Comparison of ENCODE assay signal across 10 cellular contexts in genomic region chr10:93383562-93383981, GRCh38.
DNase-seq lines count a peak whose midpoint lies in the region; ATAC-seq and TF ChIP-seq lines count a peak whose summit lies in the region.
"Had no signal": no experiment of that assay in that cellular context is flagged by ENCODE, and none has a peak within 500 bp of the region (broad histone marks: within the 10 kb centered on the region; RNA-seq: fewer than 3 reads in every experiment).

No MANE protein-coding gene starts in this region.

- DNase-seq in ELR (ENCODE audit: low read depth) (peak; percentile 92), SJSA1 (ENCODE audit: low read depth in 1 of 2, low spot score in 2 of 2) (peak; percentile 83 to 85), fibroblast of pulmonary artery (ENCODE audit: low read depth) (peak; percentile 77), SKM-1 (lab: John Stamatoyannopoulos, UW; ENCODE audit: unreplicated experiment) (no peak), substantia nigra (lab: John Stamatoyannopoulos, UW) (no peak)
- DNase-seq: activated naive CD4-positive, alpha-beta T cell treated with anti-CD3 and anti-CD28 coated beads, Interleukin-2, amount 10 ng/mL, durations not matched to agents 7 days and 5 days; stimulated activated naive CD8-positive, alpha-beta T cell treated with anti-CD3 and anti-CD28 coated beads, Interleukin-15, Interleukin-2, amounts not matched to agents 100 U/mL and 50 U/mL, for 24 hours had no signal

- ATAC-seq in GM19463 (IDR thresholded peaks at IDR 0.05; ENCODE audit: unreplicated experiment), result no peak
- ATAC-seq in HG02623 (IDR thresholded peaks at IDR 0.05; ENCODE audit: unreplicated experiment), result no peak
- ATAC-seq: stimulated activated naive CD8-positive, alpha-beta T cell treated with anti-CD3 and anti-CD28 coated beads, Interleukin-15, Interleukin-2, amounts not matched to agents 100 U/mL and 50 U/mL, for 24 hours had no signal

- no peak overlapping the region for H3K9ac ChIP-seq in skeletal muscle tissue (ENCODE audit: low read depth in 1 of 3, low read length in 3 of 3)

- TF ChIP-seq CTCF in fibroblast of pulmonary artery (IDR thresholded peaks at IDR 0.05; ENCODE audit: low read length, missing control alignments), result no peak

- no peak overlapping the region for H3K4me3 ChIP-seq in SJSA1
- H3K4me3 ChIP-seq in fibroblast of pulmonary artery (replicated peaks; ENCODE audit: low read depth, low read length), result no peak overlapping the region
- H3K4me3 ChIP-seq in skeletal muscle tissue (ENCODE audit: low read length in 3 of 3), result no peak overlapping the region

- H3K27ac ChIP-seq in SJSA1 (peak overlapping the region; percentile 82), skeletal muscle tissue (ENCODE audit: low read depth, low read length) (peak overlapping the region; percentile 50), substantia nigra (ENCODE audit: low read depth, low read length, poor library complexity, severe bottlenecking) (no peak overlapping the region)

- H3K9me3 ChIP-seq in SJSA1 (replicated peaks) (no peaks in the 10 kb centered on the region), skeletal muscle tissue (ENCODE audit: control insufficient read depth in 3 of 3, low read length in 3 of 3) (no peaks in the 10 kb centered on the region)

- no peaks in the 10 kb centered on the region for H3K27me3 ChIP-seq in SJSA1 (replicated peaks)
- no peaks in the 10 kb centered on the region for H3K27me3 ChIP-seq in skeletal muscle tissue (ENCODE audit: control insufficient read depth in 3 of 3, insufficient read depth in 3 of 3, low read length in 3 of 3)

- H3K36me3 ChIP-seq in SJSA1, result peaks cover 89% of the 10 kb centered on the region
- H3K36me3 ChIP-seq in skeletal muscle tissue (ENCODE audit: control insufficient read depth in 3 of 3, insufficient read depth in 3 of 3, low read length in 3 of 3), result peaks cover 0 to 19% (median 2%) of the 10 kb centered on the region in 3 donors

- H3K4me1 ChIP-seq in SJSA1 (replicated peaks) (peaks cover 76% of the 10 kb centered on the region), skeletal muscle tissue (ENCODE audit: control insufficient read depth in 3 of 3, insufficient read depth in 3 of 3, low read length in 3 of 3) (peaks cover 3 to 11% (median 5%) of the 10 kb centered on the region in 3 donors)

Comparison
In these comparisons a context has a peak if more than half of its experiments do, and no peak if none do; other contexts are left out.
1. DNase-seq: peak in ELR (single experiment), SJSA1 (2 of 2) and fibroblast of pulmonary artery (single experiment); none in SKM-1 (single experiment) and substantia nigra (0 of 49).